Comparison of ENCODE assay signal across 1 cellular context in the genomic region with DNA sequence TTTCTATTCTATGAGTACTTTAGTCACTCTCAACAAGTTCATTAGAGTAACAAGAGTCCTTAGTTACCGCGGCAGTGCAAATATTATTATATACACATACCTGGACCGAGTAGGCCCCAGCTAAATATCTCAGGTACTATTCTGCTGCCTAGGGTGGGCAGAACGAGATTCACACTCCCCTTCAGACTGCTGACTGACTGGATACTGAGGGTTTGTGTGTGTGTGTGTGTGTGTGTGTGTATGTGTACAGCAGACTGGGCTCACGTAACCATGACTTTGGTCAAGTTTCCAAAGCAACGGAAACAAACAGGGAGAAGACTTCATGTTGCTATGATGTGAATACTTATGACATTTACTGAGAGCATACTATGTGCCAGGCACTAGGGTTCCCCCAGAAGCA.
TF ChIP-seq lines count a peak whose summit lies in the region.

No MANE protein-coding gene starts in this region.

TF ChIP-seq in K562, 482 proteins besides CTCF, POLR2A, EP300 and RAD21 (continued from another document):
- TF ChIP-seq EP400 (IDR thresholded peaks at IDR 0.05), result no peak
TF ChIP-seq in K562: peak in this region for 2.
